Comparison of ENCODE assay signal across 1 cellular context in the genomic region with DNA sequence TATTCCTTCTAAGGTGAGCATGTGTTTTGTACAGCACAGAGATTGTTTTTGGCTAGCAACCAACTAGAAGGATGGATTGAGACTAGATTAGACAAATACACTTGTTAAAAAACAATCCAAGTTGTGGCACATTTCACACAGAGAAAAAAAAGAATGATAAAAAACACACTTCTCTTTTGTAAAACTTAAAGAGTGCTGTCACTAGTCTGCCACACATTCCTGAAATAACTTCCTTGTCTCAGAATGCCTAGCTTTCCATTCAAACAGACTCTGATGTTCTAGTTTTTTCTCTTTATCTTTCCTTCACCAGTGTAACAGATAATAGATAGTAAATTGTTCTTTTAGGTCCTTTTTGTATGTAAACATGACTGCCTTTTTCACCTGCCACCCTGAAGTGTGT.
TF ChIP-seq lines count a peak whose summit lies in the region.

No MANE protein-coding gene starts in this region.

TF ChIP-seq in GM23338, 12 proteins besides CTCF, POLR2A, EP300 and RAD21 (continued from another document):
- TF ChIP-seq, protein P1, sequence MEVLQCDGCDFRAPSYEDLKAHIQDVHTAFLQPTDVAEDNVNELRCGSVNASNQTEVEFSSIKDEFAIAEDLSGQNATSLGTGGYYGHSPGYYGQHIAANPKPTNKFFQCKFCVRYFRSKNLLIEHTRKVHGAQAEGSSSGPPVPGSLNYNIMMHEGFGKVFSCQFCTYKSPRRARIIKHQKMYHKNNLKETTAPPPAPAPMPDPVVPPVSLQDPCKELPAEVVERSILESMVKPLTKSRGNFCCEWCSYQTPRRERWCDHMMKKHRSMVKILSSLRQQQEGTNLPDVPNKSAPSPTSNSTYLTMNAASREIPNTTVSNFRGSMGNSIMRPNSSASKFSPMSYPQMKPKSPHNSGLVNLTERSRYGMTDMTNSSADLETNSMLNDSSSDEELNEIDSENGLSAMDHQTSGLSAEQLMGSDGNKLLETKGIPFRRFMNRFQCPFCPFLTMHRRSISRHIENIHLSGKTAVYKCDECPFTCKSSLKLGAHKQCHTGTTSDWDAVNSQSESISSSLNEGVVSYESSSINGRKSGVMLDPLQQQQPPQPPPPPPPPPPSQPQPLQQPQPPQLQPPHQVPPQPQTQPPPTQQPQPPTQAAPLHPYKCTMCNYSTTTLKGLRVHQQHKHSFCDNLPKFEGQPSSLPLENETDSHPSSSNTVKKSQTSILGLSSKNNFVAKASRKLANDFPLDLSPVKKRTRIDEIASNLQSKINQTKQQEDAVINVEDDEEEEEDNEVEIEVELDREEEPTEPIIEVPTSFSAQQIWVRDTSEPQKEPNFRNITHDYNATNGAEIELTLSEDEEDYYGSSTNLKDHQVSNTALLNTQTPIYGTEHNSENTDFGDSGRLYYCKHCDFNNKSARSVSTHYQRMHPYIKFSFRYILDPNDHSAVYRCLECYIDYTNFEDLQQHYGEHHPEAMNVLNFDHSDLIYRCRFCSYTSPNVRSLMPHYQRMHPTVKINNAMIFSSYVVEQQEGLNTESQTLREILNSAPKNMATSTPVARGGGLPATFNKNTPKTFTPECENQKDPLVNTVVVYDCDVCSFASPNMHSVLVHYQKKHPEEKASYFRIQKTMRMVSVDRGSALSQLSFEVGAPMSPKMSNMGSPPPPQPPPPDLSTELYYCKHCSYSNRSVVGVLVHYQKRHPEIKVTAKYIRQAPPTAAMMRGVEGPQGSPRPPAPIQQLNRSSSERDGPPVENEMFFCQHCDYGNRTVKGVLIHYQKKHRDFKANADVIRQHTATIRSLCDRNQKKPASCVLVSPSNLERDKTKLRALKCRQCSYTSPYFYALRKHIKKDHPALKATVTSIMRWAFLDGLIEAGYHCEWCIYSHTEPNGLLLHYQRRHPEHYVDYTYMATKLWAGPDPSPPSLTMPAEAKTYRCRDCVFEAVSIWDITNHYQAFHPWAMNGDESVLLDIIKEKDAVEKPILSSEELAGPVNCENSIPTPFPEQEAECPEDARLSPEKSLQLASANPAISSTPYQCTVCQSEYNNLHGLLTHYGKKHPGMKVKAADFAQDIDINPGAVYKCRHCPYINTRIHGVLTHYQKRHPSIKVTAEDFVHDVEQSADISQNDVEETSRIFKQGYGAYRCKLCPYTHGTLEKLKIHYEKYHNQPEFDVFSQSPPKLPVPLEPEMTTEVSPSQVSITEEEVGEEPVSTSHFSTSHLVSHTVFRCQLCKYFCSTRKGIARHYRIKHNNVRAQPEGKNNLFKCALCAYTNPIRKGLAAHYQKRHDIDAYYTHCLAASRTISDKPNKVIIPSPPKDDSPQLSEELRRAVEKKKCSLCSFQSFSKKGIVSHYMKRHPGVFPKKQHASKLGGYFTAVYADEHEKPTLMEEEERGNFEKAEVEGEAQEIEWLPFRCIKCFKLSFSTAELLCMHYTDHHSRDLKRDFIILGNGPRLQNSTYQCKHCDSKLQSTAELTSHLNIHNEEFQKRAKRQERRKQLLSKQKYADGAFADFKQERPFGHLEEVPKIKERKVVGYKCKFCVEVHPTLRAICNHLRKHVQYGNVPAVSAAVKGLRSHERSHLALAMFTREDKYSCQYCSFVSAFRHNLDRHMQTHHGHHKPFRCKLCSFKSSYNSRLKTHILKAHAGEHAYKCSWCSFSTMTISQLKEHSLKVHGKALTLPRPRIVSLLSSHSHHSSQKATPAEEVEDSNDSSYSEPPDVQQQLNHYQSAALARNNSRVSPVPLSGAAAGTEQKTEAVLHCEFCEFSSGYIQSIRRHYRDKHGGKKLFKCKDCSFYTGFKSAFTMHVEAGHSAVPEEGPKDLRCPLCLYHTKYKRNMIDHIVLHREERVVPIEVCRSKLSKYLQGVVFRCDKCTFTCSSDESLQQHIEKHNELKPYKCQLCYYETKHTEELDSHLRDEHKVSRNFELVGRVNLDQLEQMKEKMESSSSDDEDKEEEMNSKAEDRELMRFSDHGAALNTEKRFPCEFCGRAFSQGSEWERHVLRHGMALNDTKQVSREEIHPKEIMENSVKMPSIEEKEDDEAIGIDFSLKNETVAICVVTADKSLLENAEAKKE (CRISPR knock-in tag; IDR thresholded peaks at IDR 0.05), result no peak
- TF ChIP-seq EZH2phosphoT487 (IDR thresholded peaks at IDR 0.05; ENCODE audit: unreplicated experiment) (no peak), JUNB (IDR thresholded peaks at IDR 0.05; ENCODE audit: unreplicated experiment) (no peak), NANOG (IDR thresholded peaks at IDR 0.05; ENCODE audit: borderline replicate concordance) (no peak), CREB1 (CRISPR knock-in tag; IDR thresholded peaks at IDR 0.05; ENCODE audit: low read depth) (no peak), ZNF114 (CRISPR knock-in tag; IDR thresholded peaks at IDR 0.05) (no peak)
